In genomic region chr6:131096786-131097185, GRCh38 we compare ENCODE assay signal across 21 cellular contexts. TPM values are rescaled to one million over a fixed set of nuclear protein-coding genes. Genes with fewer than 3 reads are reported as not detected.
DNase-seq lines count a peak whose midpoint lies in the region; FAIRE-seq and TF ChIP-seq lines count a peak whose summit lies in the region.
"Had no signal": no experiment of that assay in that cellular context is flagged by ENCODE, and none has a peak within 500 bp of the region (broad histone marks: within the 10 kb centered on the region; RNA-seq: fewer than 3 reads in every experiment).

No MANE protein-coding gene starts in this region.

- no peaks in the 10 kb centered on the region for H3K4me1 Mint-ChIP-seq in astrocyte (ENCODE audit: low read depth, unreplicated experiment)
- H3K4me1 Mint-ChIP-seq in activated naive CD4-positive, alpha-beta T cell treated with anti-CD3 and anti-CD28 coated beads, Interleukin-2, amount 10 ng/mL, durations not matched to agents 7 days and 5 days = no peaks in the 10 kb centered on the region
- H3K4me1 Mint-ChIP-seq: B cell; CD4-positive, CD25-positive, alpha-beta regulatory T cell; GM23338; H9 had no signal

- H3K36me3 ChIP-seq in astrocyte (ENCODE audit: insufficient read depth, low read length) = no peaks in the 10 kb centered on the region
- H3K36me3 ChIP-seq: BLaER1 had no signal

- H3K4me3 Mint-ChIP-seq in astrocyte (ENCODE audit: unreplicated experiment) = no peak overlapping the region
- H3K4me3 Mint-ChIP-seq in activated naive CD4-positive, alpha-beta T cell treated with anti-CD3 and anti-CD28 coated beads, Interleukin-2, amount 10 ng/mL, durations not matched to agents 7 days and 5 days = no peak overlapping the region
- H3K4me3 Mint-ChIP-seq: B cell; CD4-positive, CD25-positive, alpha-beta regulatory T cell; CD8-positive, alpha-beta T cell; GM23338; H9 had no signal

- no peak overlapping the region for H2AFZ ChIP-seq in astrocyte (ENCODE audit: low read depth, low read length)
- H2AFZ ChIP-seq: GM23338 had no signal

- no peak overlapping the region for H3K9ac ChIP-seq in astrocyte (ENCODE audit: low read length)
- H3K9ac ChIP-seq: BLaER1 had no signal

- CTCF ChIA-PET in activated naive CD4-positive, alpha-beta T cell treated with anti-CD3 and anti-CD28 coated beads, Interleukin-2, amount 10 ng/mL, durations not matched to agents 7 days and 5 days (lab: Charles Lee) = no interaction called here

- no peak for TF ChIP-seq CTCF in astrocyte (IDR thresholded peaks at IDR 0.05; ENCODE audit: insufficient read depth, low read depth, low read length)

- H3K9me3 Mint-ChIP-seq in astrocyte (ENCODE audit: unreplicated experiment) = peaks cover 12% of the 10 kb centered on the region
- peaks cover 6% of the 10 kb centered on the region for H3K9me3 Mint-ChIP-seq in activated naive CD4-positive, alpha-beta T cell treated with anti-CD3 and anti-CD28 coated beads, Interleukin-2, amount 10 ng/mL, durations not matched to agents 7 days and 5 days

- no peak overlapping the region for H3K4me3 ChIP-seq in astrocyte (ENCODE audit: insufficient read depth, low read depth, low read length)
- H3K4me3 ChIP-seq: BLaER1, GM12878, GM23338 had no signal

- no peak for FAIRE-seq in astrocyte (lab: Jason Lieb, UNC)
- FAIRE-seq: D721Med, GM12878, GM19239 had no signal

- DNase-seq in EL (peak; percentile 54), astrocyte (ENCODE audit: low read depth) (peak; percentile 53), iris pigment epithelial cell (ENCODE audit: low read depth) (peak; percentile 26), D341Med (ENCODE audit: low spot score) (no peak), NCI-H1694 treated with DMSO at 0.1 percent for 48 hours (lab: John Stamatoyannopoulos, UW) (no peak)
- no peak for DNase-seq in activated effector memory CD4-positive, alpha-beta T cell treated with Interleukin-2 at 50 U/mL for 16 hours
- no peak for DNase-seq in activated naive CD4-positive, alpha-beta T cell treated with anti-CD3 and anti-CD28 coated beads, Interleukin-2, amount 10 ng/mL, durations not matched to agents 7 days and 5 days
- DNase-seq: Caco-2; CD4-positive, CD25-positive, alpha-beta regulatory T cell; CD8-positive, alpha-beta T cell; DMS 273 treated with DMSO at 0.1 percent for 48 hours; DMS79 treated with DMSO at 0.1 percent for 48 hours; GDM1; H9 had no signal

- H3K9me3 ChIP-seq in astrocyte (ENCODE audit: insufficient read depth, low read depth, low read length) = no peaks in the 10 kb centered on the region

- no peak overlapping the region for H3K27ac Mint-ChIP-seq in astrocyte (ENCODE audit: unreplicated experiment)
- no peak overlapping the region for H3K27ac Mint-ChIP-seq in activated naive CD4-positive, alpha-beta T cell treated with anti-CD3 and anti-CD28 coated beads, Interleukin-2, amount 10 ng/mL, durations not matched to agents 7 days and 5 days
- H3K27ac Mint-ChIP-seq: B cell; CD8-positive, alpha-beta T cell; GM23338; H9 had no signal

- H3K36me3 Mint-ChIP-seq in astrocyte (ENCODE audit: low read depth, unreplicated experiment) = peaks cover 2% of the 10 kb centered on the region
- no peaks in the 10 kb centered on the region for H3K36me3 Mint-ChIP-seq in activated naive CD4-positive, alpha-beta T cell treated with anti-CD3 and anti-CD28 coated beads, Interleukin-2, amount 10 ng/mL, durations not matched to agents 7 days and 5 days
- H3K36me3 Mint-ChIP-seq: CD4-positive, CD25-positive, alpha-beta regulatory T cell had no signal

- no peaks in the 10 kb centered on the region for H3K27me3 Mint-ChIP-seq in astrocyte (ENCODE audit: low read depth, unreplicated experiment)
- no peaks in the 10 kb centered on the region for H3K27me3 Mint-ChIP-seq in activated naive CD4-positive, alpha-beta T cell treated with anti-CD3 and anti-CD28 coated beads, Interleukin-2, amount 10 ng/mL, durations not matched to agents 7 days and 5 days
- H3K27me3 Mint-ChIP-seq: B cell had no signal

- peaks cover 2% of the 10 kb centered on the region for H3K4me1 ChIP-seq in astrocyte (ENCODE audit: insufficient read depth, low read length)
- H3K4me1 ChIP-seq: BLaER1 had no signal

- no peaks in the 10 kb centered on the region for H4K20me1 ChIP-seq in astrocyte (ENCODE audit: insufficient read depth, low read length)
- H4K20me1 ChIP-seq: BLaER1 had no signal

- H3K79me2 ChIP-seq in astrocyte (ENCODE audit: insufficient read depth, low read length) = no peaks in the 10 kb centered on the region

- no peak overlapping the region for H3K27ac ChIP-seq in astrocyte (ENCODE audit: low read depth, low read length)
- H3K27ac ChIP-seq: BLaER1, C4-2B had no signal

- no peaks in the 10 kb centered on the region for H3K27me3 ChIP-seq in astrocyte (ENCODE audit: insufficient read depth, low read length)
- H3K27me3 ChIP-seq: BLaER1 had no signal

- no peak overlapping the region for H3K4me2 ChIP-seq in astrocyte (ENCODE audit: low read length)
- H3K4me2 ChIP-seq: BLaER1, GM23338 had no signal

RNA-seq across cellular contexts. Expression of gene EPB41L2, which starts 33.7 kb away (rescaled TPM):
- total RNA-seq in astrocyte = 120 and 136 TPM in 2 replicates

RNA-seq across cellular contexts. Expression of gene AKAP7, which starts 38.5 kb away (rescaled TPM):
- 4.6 and 4.9 TPM in 2 replicates for total RNA-seq in astrocyte

Comparison
In these comparisons a context has a peak if more than half of its experiments do, and no peak if none do; other contexts are left out.
1. DNase-seq: peak in EL (single experiment), astrocyte (single experiment) and iris pigment epithelial cell (single experiment); none in activated effector memory CD4-positive, alpha-beta T cell treated with Interleukin-2 at 50 U/mL for 16 hours (single experiment), D341Med (single experiment), NCI-H1694 treated with DMSO at 0.1 percent for 48 hours (single experiment) and activated naive CD4-positive, alpha-beta T cell treated with anti-CD3 and anti-CD28 coated beads, Interleukin-2, amount 10 ng/mL, durations not matched to agents 7 days and 5 days (single experiment).